Comparison of ENCODE assay signal across 18 cellular contexts in genomic region chr5:138757061-138757776, GRCh38. TPM values are rescaled to one million over a fixed set of nuclear protein-coding genes. Genes with fewer than 3 reads are reported as not detected.
A peak's percentile ranks its signal among the peaks of the same experiment; 100 is the strongest.
DNase-seq lines count a peak whose midpoint lies in the region; ATAC-seq, FAIRE-seq and TF ChIP-seq lines count a peak whose summit lies in the region.
"Had no signal": no experiment of that assay in that cellular context is flagged by ENCODE, and none has a peak within 500 bp of the region (broad histone marks: within the 10 kb centered on the region; RNA-seq: fewer than 3 reads in every experiment).

No MANE protein-coding gene starts in this region.

- no peak overlapping the region for H2BK5ac ChIP-seq in trophoblast cell (ENCODE audit: low read depth, low read length, poor library complexity)

- TF ChIP-seq CTCF in Loucy (conservative IDR thresholded peaks at IDR 0.05; ENCODE audit: low read length) (no peak), K562 (IDR thresholded peaks at IDR 0.05 in 2 of 3, conservative IDR thresholded peaks at IDR 0.05 in 1 of 3; ENCODE audit: insufficient read depth in 2 of 3, low read depth in 1 of 3, low read length in 3 of 3) (no peak), sigmoid colon (IDR thresholded peaks at IDR 0.05) (no peak)

- CTCF ChIA-PET in activated naive CD4-positive, alpha-beta T cell treated with anti-CD3 and anti-CD28 coated beads for 36 hours (lab: Charles Lee): interaction anchor here (0.5 to 0.9 kb wide), 3 partner anchors 12 to 16 kb away, joined by 3 to 4 read pairs (median 3); no protein-coding TSS in a partner anchor
- CTCF ChIA-PET in K562 (lab: Yijun Ruan, JAX; ENCODE audit: low intra/inter-chr PET ratio): no interaction called here

- H3K4me3 ChIP-seq in Loucy (ENCODE audit: low read length, poor library complexity, severe bottlenecking) (no peak overlapping the region), K562 (no peak overlapping the region), trophoblast cell (ENCODE audit: low read depth, low read length) (no peak overlapping the region), sigmoid colon (no peak overlapping the region)

- peaks cover 8% of the 10 kb centered on the region for H3K36me3 Mint-ChIP-seq in activated naive CD4-positive, alpha-beta T cell treated with anti-CD3 and anti-CD28 coated beads, Interleukin-2, amount 50 U/mL, for 24 hours
- peaks cover 1% of the 10 kb centered on the region for H3K36me3 Mint-ChIP-seq in activated naive CD4-positive, alpha-beta T cell treated with anti-CD3 and anti-CD28 coated beads for 36 hours (ENCODE audit: low read depth)

- no peak overlapping the region for H2AK5ac ChIP-seq in trophoblast cell (ENCODE audit: low read length)

- H4K12ac ChIP-seq in trophoblast cell (ENCODE audit: low read depth, low read length): no peak overlapping the region

- no peak overlapping the region for H3K9ac ChIP-seq in Loucy (ENCODE audit: low read depth, low read length, poor library complexity, severe bottlenecking)
- no peak overlapping the region for H3K9ac ChIP-seq in K562 (ENCODE audit: insufficient read depth in 1 of 2, low read depth in 2 of 2, low read length in 2 of 2)
- H3K9ac ChIP-seq in trophoblast cell (ENCODE audit: low read length): no peak overlapping the region

- H3K27ac Mint-ChIP-seq in activated naive CD4-positive, alpha-beta T cell treated with anti-CD3 and anti-CD28 coated beads, Interleukin-2, amount 50 U/mL, for 24 hours: peak overlapping the region; percentile 38
- no peak overlapping the region for H3K27ac Mint-ChIP-seq in activated naive CD4-positive, alpha-beta T cell treated with anti-CD3 and anti-CD28 coated beads for 36 hours

- TF ChIP-seq POLR2A in K562 (conservative IDR thresholded peaks at IDR 0.05) (no peak), sigmoid colon (IDR thresholded peaks at IDR 0.05) (no peak)

- WGBS in K562 (ENCODE audit: insufficient coverage, low coverage, missing lambda C conversion rate): 71% methylated on average over 6 of the region's 6 CpGs
- 100% methylated on average over 1 of the region's 6 CpGs for WGBS in trophoblast cell (ENCODE audit: extremely low coverage, insufficient coverage, insufficient read length)
- 75 to 88% methylated on average over 6 of the region's 6 CpGs for WGBS in sigmoid colon, 2 donors

- TF ChIP-seq EP300 in K562 (IDR thresholded peaks at IDR 0.05; ENCODE audit: low read length) (no peak), sigmoid colon (IDR thresholded peaks at IDR 0.05) (no peak)

- H3K79me2 ChIP-seq in Loucy (ENCODE audit: insufficient read depth, low read length) (peaks cover 28% of the 10 kb centered on the region), K562 (ENCODE audit: control insufficient read depth, insufficient read depth, low read length) (peaks cover 81% of the 10 kb centered on the region), trophoblast cell (ENCODE audit: control insufficient read depth, insufficient read depth, low read length, poor library complexity) (peaks cover 51% of the 10 kb centered on the region)

- H3K4ac ChIP-seq in trophoblast cell (ENCODE audit: low read depth, low read length): peak overlapping the region; percentile 98

- H3K23ac ChIP-seq in trophoblast cell (ENCODE audit: low read length): no peak overlapping the region

- H3K4me2 ChIP-seq in Loucy (ENCODE audit: low read depth, low read length, poor library complexity, severe bottlenecking) (peak overlapping the region; percentile 21), K562 (ENCODE audit: insufficient read depth, low read length) (peak overlapping the region; percentile 0; the same call in 1 of the 2 replicates), trophoblast cell (ENCODE audit: low read length) (no peak overlapping the region)

- H2AFZ ChIP-seq in Loucy (ENCODE audit: low read length) (no peak overlapping the region), K562 (ENCODE audit: low read depth, low read length) (no peak overlapping the region), trophoblast cell (ENCODE audit: insufficient read depth, low read length, poor library complexity) (no peak overlapping the region)

- ATAC-seq in K562 (no peak), GM21825 (IDR thresholded peaks at IDR 0.05; ENCODE audit: unreplicated experiment) (no peak), left colon (no peak)

- TF ChIP-seq RAD21 in K562 (CRISPR knock-in tag; conservative IDR thresholded peaks at IDR 0.05 in 1 of 2, IDR thresholded peaks at IDR 0.05 in 1 of 2): no peak

- no peak overlapping the region for H3K14ac ChIP-seq in trophoblast cell (ENCODE audit: low read length)

- no peak overlapping the region for H4K8ac ChIP-seq in trophoblast cell (ENCODE audit: low read depth, low read length)

- no peak overlapping the region for H2BK120ac ChIP-seq in trophoblast cell (ENCODE audit: insufficient read depth, low read length, poor library complexity)

- no peaks in the 10 kb centered on the region for H3K9me3 Mint-ChIP-seq in activated naive CD4-positive, alpha-beta T cell treated with anti-CD3 and anti-CD28 coated beads, Interleukin-2, amount 50 U/mL, for 24 hours
- no peaks in the 10 kb centered on the region for H3K9me3 Mint-ChIP-seq in activated naive CD4-positive, alpha-beta T cell treated with anti-CD3 and anti-CD28 coated beads for 36 hours

- no peak overlapping the region for H2BK12ac ChIP-seq in trophoblast cell (ENCODE audit: low read length)

- intact Hi-C loops in activated naive CD4-positive, alpha-beta T cell treated with anti-CD3 and anti-CD28 coated beads for 36 hours (cut with micrococcal nuclease): no loop called here
- intact Hi-C loops in K562 (cut with micrococcal nuclease) (no loop called here), sigmoid colon (cut with DNase I) (loop anchor here (10.0 kb wide), 2 partner anchors 122 to 422 kb away; partner anchors contain the start of genes CDC25C and FAM53C), left colon (cut with DNase I, micrococcal nuclease) (no loop called here)

- peaks cover 3% of the 10 kb centered on the region for H3K9me1 ChIP-seq in K562 (ENCODE audit: control insufficient read depth, insufficient read depth, low read length)

- peaks cover 40% of the 10 kb centered on the region for H3K27me3 Mint-ChIP-seq in activated naive CD4-positive, alpha-beta T cell treated with anti-CD3 and anti-CD28 coated beads, Interleukin-2, amount 50 U/mL, for 24 hours
- H3K27me3 Mint-ChIP-seq in activated naive CD4-positive, alpha-beta T cell treated with anti-CD3 and anti-CD28 coated beads for 36 hours (ENCODE audit: low read depth): peaks cover 55% of the 10 kb centered on the region

- no peaks in the 10 kb centered on the region for H3F3A ChIP-seq in Loucy (ENCODE audit: low read depth)

- no peak for FAIRE-seq in K562 (lab: Jason Lieb, UNC)

- BruUV-seq in K562 (replicated peaks; lab: Mats Ljungman, UMichigan): no TSS peak

- in situ Hi-C loops in K562 (cut with MboI): no loop called here

- H3K27me3 ChIP-seq in Loucy (ENCODE audit: insufficient read depth, low read length, poor library complexity, severe bottlenecking) (peaks cover 16% of the 10 kb centered on the region), K562 (ENCODE audit: control insufficient read depth in 2 of 2, insufficient read depth in 2 of 2, low read length in 2 of 2) (no peaks in the 10 kb centered on the region), trophoblast cell (ENCODE audit: insufficient read depth, low read length) (no peaks in the 10 kb centered on the region), sigmoid colon (no peaks in the 10 kb centered on the region)

- peaks cover 16% of the 10 kb centered on the region for H3K79me1 ChIP-seq in trophoblast cell (ENCODE audit: low read length)

- H3K36me3 ChIP-seq in Loucy (ENCODE audit: insufficient read depth, low read length) (no peaks in the 10 kb centered on the region), K562 (ENCODE audit: control insufficient read depth, insufficient read depth, low read length) (peaks cover 20% of the 10 kb centered on the region), trophoblast cell (ENCODE audit: control insufficient read depth in 1 of 2, insufficient read depth in 2 of 2, low read length in 2 of 2) (peaks cover 17 to 34% of the 10 kb centered on the region in 2 experiments), sigmoid colon (peaks cover 0 to 19% (median 7%) of the 10 kb centered on the region in 4 donors)

- no peak for DNase-seq in activated naive CD4-positive, alpha-beta T cell treated with anti-CD3 and anti-CD28 coated beads for 36 hours
- DNase-seq in K562 (ENCODE audit: extremely low read depth in 1 of 4, low spot score in 3 of 4) (no peak), trophoblast cell (no peak), sigmoid colon (no peak), left colon (no peak)
- DNase-seq: 8988T, Caco-2, DMS53, GOT3, Karpas-422, NCI-H1436, NCI-H2029 treated with DMSO at 0.1 percent for 48 hours, NCI-H510A treated with DMSO at 0.1 percent for 48 hours, SIG-M5 had no signal

- H3K9me3 ChIP-seq in Loucy (ENCODE audit: insufficient read depth, low read depth, low read length) (no peaks in the 10 kb centered on the region), K562 (replicated peaks; ENCODE audit: control insufficient read depth, insufficient read depth, low read depth, low read length) (no peaks in the 10 kb centered on the region), trophoblast cell (ENCODE audit: insufficient read depth, low read depth, low read length) (no peaks in the 10 kb centered on the region), sigmoid colon (peaks cover 0 to 6% (median 3%) of the 10 kb centered on the region in 4 donors)
- H3K9me3 ChIP-seq: Caco-2 had no signal

- no peaks in the 10 kb centered on the region for H3K9me2 ChIP-seq in Loucy (replicated peaks; ENCODE audit: low read depth, low read length)

- peaks cover 34% of the 10 kb centered on the region for H4K20me1 ChIP-seq in Loucy (ENCODE audit: insufficient read depth, low read length, poor library complexity, severe bottlenecking)
- H4K20me1 ChIP-seq in K562 (replicated peaks; ENCODE audit: control insufficient read depth, insufficient read depth, low read length): peaks cover 12% of the 10 kb centered on the region; the same call in 1 of the 2 replicates

- peaks cover 25% of the 10 kb centered on the region for H3K4me1 Mint-ChIP-seq in activated naive CD4-positive, alpha-beta T cell treated with anti-CD3 and anti-CD28 coated beads, Interleukin-2, amount 50 U/mL, for 24 hours
- H3K4me1 Mint-ChIP-seq in activated naive CD4-positive, alpha-beta T cell treated with anti-CD3 and anti-CD28 coated beads for 36 hours (ENCODE audit: low read depth): peaks cover 32% of the 10 kb centered on the region

- no peak overlapping the region for H4K91ac ChIP-seq in trophoblast cell (ENCODE audit: low read depth, low read length)

- peaks cover 43% of the 10 kb centered on the region for H3K4me1 ChIP-seq in Loucy (ENCODE audit: insufficient read depth, low read length, poor library complexity, severe bottlenecking)
- H3K4me1 ChIP-seq in K562 (replicated peaks in 1 of 2; ENCODE audit: control insufficient read depth in 2 of 2, insufficient read depth in 2 of 2, low read length in 2 of 2): peaks cover 10 to 21% of the 10 kb centered on the region in 2 experiments
- H3K4me1 ChIP-seq in trophoblast cell (ENCODE audit: control insufficient read depth in 1 of 2, insufficient read depth in 2 of 2, low read length in 2 of 2): peaks cover 10 to 13% of the 10 kb centered on the region in 2 experiments
- H3K4me1 ChIP-seq in sigmoid colon: peaks cover 0 to 52% (median 43%) of the 10 kb centered on the region in 4 donors

- no peak overlapping the region for H3K4me3 Mint-ChIP-seq in activated naive CD4-positive, alpha-beta T cell treated with anti-CD3 and anti-CD28 coated beads, Interleukin-2, amount 50 U/mL, for 24 hours
- no peak overlapping the region for H3K4me3 Mint-ChIP-seq in activated naive CD4-positive, alpha-beta T cell treated with anti-CD3 and anti-CD28 coated beads for 36 hours
- H3K4me3 Mint-ChIP-seq: CD14-positive monocyte had no signal

- POLR2A ChIA-PET in K562 (lab: Yijun Ruan, JAX): interaction anchor here (0.6 to 2.9 kb wide), 13 partner anchors 9 to 976 kb away, joined by 3 to 25 read pairs (median 4); no protein-coding TSS in a partner anchor

- no peak overlapping the region for H3K27ac ChIP-seq in K562 (ENCODE audit: extremely low read depth, low read depth, low read length)
- H3K27ac ChIP-seq in trophoblast cell (ENCODE audit: low read depth, low read length): no peak overlapping the region
- no peak overlapping the region for H3K27ac ChIP-seq in sigmoid colon

- no peak overlapping the region for H3K18ac ChIP-seq in trophoblast cell (ENCODE audit: low read length)

RNA-seq across cellular contexts. Expression of gene CTNNA1, which starts 4.0 kb away (rescaled TPM):
- total RNA-seq in activated naive CD4-positive, alpha-beta T cell treated with anti-CD3 and anti-CD28 coated beads for 36 hours: 10 to 100 TPM; 36.8 to 43.0 TPM
- 91.6 and 154 TPM in 2 replicates for total RNA-seq in K562 (2011; cell fraction: chromatin; rRNA removed; ENCODE audit: low replicate concordance)
- 41.4 and 47.6 TPM in 2 replicates for total RNA-seq in K562 (2011; cell fraction: nucleolus; rRNA removed)
- total RNA-seq in K562 (2011; cell fraction: nucleoplasm; rRNA removed): 67.2 and 98.1 TPM in 2 replicates
- total RNA-seq in K562 (2014; rRNA removed): 102 and 124 TPM in 2 replicates
- 89.1 and 102 TPM in 2 replicates for total RNA-seq in K562 (2014; rRNA removed; fragmentation: Illumina TruSeq; extraction: Trizol)
- 89.8 and 90.0 TPM in 2 replicates for total RNA-seq in K562 (2015; rRNA removed; fragmentation: Illumina TruSeq; extraction: Trizol)
- total RNA-seq in K562 (2021): 105 and 117 TPM in 2 replicates
- polyA plus RNA-seq in K562 (2011; rRNA removed): 29.6 and 32.5 TPM in 2 replicates
- 44.7 and 48.7 TPM in 2 replicates for polyA plus RNA-seq in K562 (2011; cell fraction: cytosol; rRNA removed)
- 57.0 and 67.8 TPM in 2 replicates for polyA plus RNA-seq in K562 (2011; cell fraction: nucleus; rRNA removed)
- 103 and 163 TPM in 2 replicates for polyA plus RNA-seq in K562 (2012)
- polyA plus RNA-seq in K562 (2014; fragmentation: Illumina TruSeq; extraction: Trizol): 101 and 107 TPM in 2 replicates
- 10 to 100 TPM; 72.8 to 76.5 TPM for polyA plus RNA-seq in K562 (2014; fragmentation: Nextera tagmentation; extraction: Ambion mirVana)
- 59.6 and 72.3 TPM in 2 replicates for polyA plus RNA-seq in K562 (2014; rRNA removed)
- polyA minus RNA-seq in K562 (2011; rRNA and poly(A)+ RNA removed): 47.1 and 55.3 TPM in 2 replicates
- polyA minus RNA-seq in K562 (2011; cell fraction: cytosol; rRNA and poly(A)+ RNA removed): 94.4 and 124 TPM in 2 replicates
- polyA minus RNA-seq in K562 (2011; cell fraction: nucleus; rRNA and poly(A)+ RNA removed): 31.5 and 43.1 TPM in 2 replicates
- 203 and 211 TPM in 2 replicates for polyA plus RNA-seq in trophoblast cell (2013)
- 100 to 1,000 TPM; 165 to 256 (median 194) TPM for total RNA-seq in sigmoid colon
- 100 to 1,000 TPM; 163 to 236 (median 171) TPM for polyA plus RNA-seq in sigmoid colon
- total RNA-seq in left colon: 100 to 1,000 TPM; 440 to 447 TPM
